28 cellular contexts compared by ENCODE assay signal in the genomic region with DNA sequence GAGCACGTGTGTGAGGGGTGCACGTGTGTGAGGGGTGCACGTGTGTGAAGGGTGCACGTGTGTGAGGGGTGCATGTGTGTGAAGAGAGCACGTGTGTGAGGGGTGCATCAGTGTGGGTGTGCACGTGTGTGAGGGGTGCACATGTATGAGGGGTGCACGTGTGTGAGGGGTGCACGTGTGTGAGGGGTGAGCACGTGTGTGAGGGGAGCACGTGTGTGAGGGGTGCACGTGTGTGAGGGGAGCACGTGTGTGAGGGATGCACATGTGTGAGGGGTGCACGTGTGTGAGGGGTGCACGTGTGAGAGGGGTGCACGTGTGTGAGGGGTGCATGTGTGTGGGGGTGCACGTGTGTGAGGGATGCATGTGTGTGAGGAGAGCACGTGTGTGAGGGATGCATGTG. TPM values are rescaled to one million over a fixed set of nuclear protein-coding genes. Genes with fewer than 3 reads are reported as not detected.
DNase-seq lines count a peak whose midpoint lies in the region; ATAC-seq and TF ChIP-seq lines count a peak whose summit lies in the region.
"Had no signal": no experiment of that assay in that cellular context is flagged by ENCODE, and none has a peak within 500 bp of the region (broad histone marks: within the 10 kb centered on the region; RNA-seq: fewer than 3 reads in every experiment).

No MANE protein-coding gene starts in this region.

- peaks cover 34% of the 10 kb centered on the region for H3K36me3 ChIP-seq in CD4-positive, CD25-positive, alpha-beta regulatory T cell (ENCODE audit: control insufficient read depth, insufficient read depth, low read length)
- H3K36me3 ChIP-seq in CD4-positive, alpha-beta memory T cell (ENCODE audit: insufficient read depth, low read length): peaks cover 37% of the 10 kb centered on the region
- no peaks in the 10 kb centered on the region for H3K36me3 ChIP-seq in endodermal cell (ENCODE audit: control insufficient read depth, insufficient read depth, low read length)
- H3K36me3 ChIP-seq in naive thymus-derived CD4-positive, alpha-beta T cell (ENCODE audit: control insufficient read depth in 2 of 3, insufficient read depth in 3 of 3, low read length in 3 of 3): peaks cover 0 to 64% (median 23%) of the 10 kb centered on the region in 3 experiments
- H3K36me3 ChIP-seq: neutrophil, upper lobe of left lung had no signal

- H3K27me3 ChIP-seq in CD4-positive, CD25-positive, alpha-beta regulatory T cell (ENCODE audit: control insufficient read depth, insufficient read depth, low read length): no peaks in the 10 kb centered on the region
- H3K27me3 ChIP-seq in CD4-positive, alpha-beta memory T cell (ENCODE audit: insufficient read depth, low read length): no peaks in the 10 kb centered on the region
- H3K27me3 ChIP-seq in endodermal cell (ENCODE audit: control insufficient read depth, insufficient read depth, low read length, poor library complexity, severe bottlenecking): no peaks in the 10 kb centered on the region
- H3K27me3 ChIP-seq in naive thymus-derived CD4-positive, alpha-beta T cell (ENCODE audit: control insufficient read depth in 2 of 2, insufficient read depth in 2 of 2, low read length in 2 of 2): no peaks in the 10 kb centered on the region
- H3K27me3 ChIP-seq: hepatocyte, SJSA1, upper lobe of left lung had no signal

- intact Hi-C loops in CD4-positive, alpha-beta memory T cell (cut with micrococcal nuclease): loop anchor here (10.0 kb wide), 1 partner anchor 142 kb away; the partner anchor contains the start of gene C13orf46
- intact Hi-C loops in naive thymus-derived CD4-positive, alpha-beta T cell (cut with micrococcal nuclease): no loop called here

- H3K9ac ChIP-seq in endodermal cell (ENCODE audit: extremely low read depth, low read length, poor library complexity, severe bottlenecking): no peak overlapping the region

- H3K27ac ChIP-seq in CD4-positive, CD25-positive, alpha-beta regulatory T cell (ENCODE audit: insufficient read depth, low read length, poor library complexity, severe bottlenecking): peak overlapping the region; percentile 23
- H3K27ac ChIP-seq in CD4-positive, alpha-beta memory T cell (ENCODE audit: low read depth, low read length): no peak overlapping the region
- H3K27ac ChIP-seq in endodermal cell (ENCODE audit: low read depth, low read length): no peak overlapping the region
- no peak overlapping the region for H3K27ac ChIP-seq in naive thymus-derived CD4-positive, alpha-beta T cell (ENCODE audit: low read depth, low read length)
- H3K27ac ChIP-seq: C4-2B, neutrophil, VCaP had no signal

- 93 to 98% methylated on average over 12 to 17 of the region's 17 CpGs for WGBS in endodermal cell (ENCODE audit: insufficient coverage in 1 of 2, insufficient read length in 1 of 2), 2 experiments

- peaks cover 6% of the 10 kb centered on the region for H3K27me3 Mint-ChIP-seq in CD4-positive, CD25-positive, alpha-beta regulatory T cell
- no peaks in the 10 kb centered on the region for H3K27me3 Mint-ChIP-seq in CD4-positive, alpha-beta memory T cell
- H3K27me3 Mint-ChIP-seq in endodermal cell (ENCODE audit: insufficient read depth): no peaks in the 10 kb centered on the region
- H3K27me3 Mint-ChIP-seq in naive thymus-derived CD4-positive, alpha-beta T cell: peaks cover 0 to 2% (median 0%) of the 10 kb centered on the region in 5 donors
- H3K27me3 Mint-ChIP-seq: activated CD4-positive, alpha-beta T cell treated with anti-CD3 and anti-CD28 coated beads, Interleukin-2, amount 10 ng/mL, durations not matched to agents 24 days and 14 days had no signal

- peaks cover 23% of the 10 kb centered on the region for H3K36me3 Mint-ChIP-seq in CD4-positive, CD25-positive, alpha-beta regulatory T cell
- H3K36me3 Mint-ChIP-seq in CD4-positive, alpha-beta memory T cell: peaks cover 36 to 60% of the 10 kb centered on the region in 2 donors
- peaks cover 4% of the 10 kb centered on the region for H3K36me3 Mint-ChIP-seq in endodermal cell (ENCODE audit: low read depth)
- H3K36me3 Mint-ChIP-seq in naive thymus-derived CD4-positive, alpha-beta T cell: peaks cover 6 to 40% (median 30%) of the 10 kb centered on the region in 5 donors
- H3K36me3 Mint-ChIP-seq: activated naive CD4-positive, alpha-beta T cell treated with anti-CD3 and anti-CD28 coated beads, Interleukin-2, amount 50 U/mL, for 72 hours had no signal

- no peaks in the 10 kb centered on the region for H3K9me3 ChIP-seq in CD4-positive, CD25-positive, alpha-beta regulatory T cell (ENCODE audit: control insufficient read depth in 2 of 2, low read length in 2 of 2)
- H3K9me3 ChIP-seq in CD4-positive, alpha-beta memory T cell (ENCODE audit: control insufficient read depth in 1 of 2, low read length in 2 of 2): no peaks in the 10 kb centered on the region
- no peaks in the 10 kb centered on the region for H3K9me3 ChIP-seq in endodermal cell (ENCODE audit: control insufficient read depth, low read length)
- no peaks in the 10 kb centered on the region for H3K9me3 ChIP-seq in naive thymus-derived CD4-positive, alpha-beta T cell (ENCODE audit: control insufficient read depth in 2 of 3, low read length in 3 of 3)
- H3K9me3 ChIP-seq: neutrophil, SJSA1, upper lobe of left lung had no signal

- ATAC-seq in CD4-positive, CD25-positive, alpha-beta regulatory T cell (ENCODE audit: low read depth in 2 of 2): no peak
- ATAC-seq in naive thymus-derived CD4-positive, alpha-beta T cell: no peak
- no peak for ATAC-seq in GM21423 (IDR thresholded peaks at IDR 0.05; ENCODE audit: unreplicated experiment)
- ATAC-seq: activated naive CD4-positive, alpha-beta T cell treated with anti-CD3 and anti-CD28 coated beads, Interleukin-2, amount 50 U/mL, for 72 hours; GM23338; left lobe of liver; stimulated activated effector memory CD8-positive, alpha-beta T cell treated with anti-CD3 and anti-CD28 coated beads, Interleukin-12 subunit alpha, Interleukin-12 subunit beta, amount 100 ng/mL, for 72 hours had no signal

- peaks cover 0 to 6% (median 0%) of the 10 kb centered on the region in 7 donors for H3K9me3 Mint-ChIP-seq in CD4-positive, CD25-positive, alpha-beta regulatory T cell
- H3K9me3 Mint-ChIP-seq in CD4-positive, alpha-beta memory T cell: peaks cover 0 to 21% (median 0%) of the 10 kb centered on the region in 8 donors
- H3K9me3 Mint-ChIP-seq in endodermal cell: no peaks in the 10 kb centered on the region
- H3K9me3 Mint-ChIP-seq in naive thymus-derived CD4-positive, alpha-beta T cell: peaks cover 0 to 10% (median 0%) of the 10 kb centered on the region in 11 donors
- H3K9me3 Mint-ChIP-seq: activated CD4-positive, alpha-beta T cell treated with anti-CD3 and anti-CD28 coated beads, Interleukin-2, amount 10 ng/mL, durations not matched to agents 24 days and 14 days; activated naive CD4-positive, alpha-beta T cell treated with anti-CD3 and anti-CD28 coated beads, Interleukin-2, amount 50 U/mL, for 72 hours; stimulated activated effector memory CD8-positive, alpha-beta T cell treated with anti-CD3 and anti-CD28 coated beads, Interleukin-12 subunit alpha, Interleukin-12 subunit beta, amount 100 ng/mL, for 72 hours had no signal

- no peak for TF ChIP-seq CTCF in endodermal cell (conservative IDR thresholded peaks at IDR 0.05)

- H3K4me3 ChIP-seq in CD4-positive, CD25-positive, alpha-beta regulatory T cell (ENCODE audit: low read depth, low read length): no peak overlapping the region
- no peak overlapping the region for H3K4me3 ChIP-seq in CD4-positive, alpha-beta memory T cell (ENCODE audit: low read length in 2 of 2)
- no peak overlapping the region for H3K4me3 ChIP-seq in endodermal cell (ENCODE audit: low read length)
- no peak overlapping the region for H3K4me3 ChIP-seq in naive thymus-derived CD4-positive, alpha-beta T cell (ENCODE audit: low read length)
- H3K4me3 ChIP-seq: GM23338, hepatocyte, SJSA1, upper lobe of left lung had no signal

- H3K4me1 Mint-ChIP-seq in CD4-positive, CD25-positive, alpha-beta regulatory T cell: peaks cover 20 to 83% (median 52%) of the 10 kb centered on the region in 4 donors
- peaks cover 52 to 83% (median 70%) of the 10 kb centered on the region in 4 donors for H3K4me1 Mint-ChIP-seq in CD4-positive, alpha-beta memory T cell
- H3K4me1 Mint-ChIP-seq in endodermal cell: peaks cover 43% of the 10 kb centered on the region
- peaks cover 56 to 87% (median 64%) of the 10 kb centered on the region in 7 donors for H3K4me1 Mint-ChIP-seq in naive thymus-derived CD4-positive, alpha-beta T cell

- peak overlapping the region in 1 of 3 donors; percentile 9 for H3K27ac Mint-ChIP-seq in CD4-positive, CD25-positive, alpha-beta regulatory T cell
- peak overlapping the region in 4 of 7 donors; percentile 61 to 92 (median 84) for H3K27ac Mint-ChIP-seq in CD4-positive, alpha-beta memory T cell
- no peak overlapping the region for H3K27ac Mint-ChIP-seq in endodermal cell
- H3K27ac Mint-ChIP-seq in naive thymus-derived CD4-positive, alpha-beta T cell: peak overlapping the region in 6 of 9 donors; percentile 28 to 95 (median 82)
- H3K27ac Mint-ChIP-seq: activated CD4-positive, alpha-beta T cell treated with anti-CD3 and anti-CD28 coated beads, Interleukin-2, amount 10 ng/mL, durations not matched to agents 24 days and 14 days; progenitor cell of endocrine pancreas had no signal

- H3K4me3 Mint-ChIP-seq in CD4-positive, CD25-positive, alpha-beta regulatory T cell: no peak overlapping the region
- H3K4me3 Mint-ChIP-seq in CD4-positive, alpha-beta memory T cell: peak overlapping the region in 2 of 8 donors; percentile 30 to 65
- no peak overlapping the region for H3K4me3 Mint-ChIP-seq in endodermal cell
- H3K4me3 Mint-ChIP-seq in naive thymus-derived CD4-positive, alpha-beta T cell: peak overlapping the region in 2 of 10 donors; percentile 64 to 75
- H3K4me3 Mint-ChIP-seq: activated CD4-positive, alpha-beta T cell treated with anti-CD3 and anti-CD28 coated beads, Interleukin-2, amount 10 ng/mL, durations not matched to agents 24 days and 14 days; GM23338; stimulated activated effector memory CD8-positive, alpha-beta T cell treated with anti-CD3 and anti-CD28 coated beads, Interleukin-12 subunit alpha, Interleukin-12 subunit beta, amount 100 ng/mL, for 72 hours had no signal

- POLR2A ChIA-PET in CD4-positive, alpha-beta memory T cell (lab: Charles Lee; ENCODE audit: partially characterized antibody): no interaction called here
- POLR2A ChIA-PET in naive thymus-derived CD4-positive, alpha-beta T cell (lab: Charles Lee): no interaction called here

- no peak for DNase-seq in CD4-positive, CD25-positive, alpha-beta regulatory T cell
- DNase-seq in CD4-positive, alpha-beta memory T cell: no peak
- DNase-seq in endodermal cell: peak; percentile 49
- peak in 1 of 9 donors; percentile 5 for DNase-seq in naive thymus-derived CD4-positive, alpha-beta T cell
- no peak for DNase-seq in stimulated activated naive CD4-positive, alpha-beta T cell (lab: John Stamatoyannopoulos, UW)
- no peak for DNase-seq in AML-193 (lab: John Stamatoyannopoulos, UW)
- DNase-seq: activated CD4-positive, alpha-beta T cell treated with anti-CD3 and anti-CD28 coated beads, Interleukin-2, amount 10 ng/mL, durations not matched to agents 24 days and 14 days; KBM-7; mesendoderm; NCI-H1092 treated with DMSO at 0.1 percent for 48 hours; NCI-H187; NCI-H446 treated with DMSO at 0.1 percent for 48 hours; RPMI8226; stimulated activated CD4-positive, alpha-beta T cell treated with anti-CD3 and anti-CD28 coated beads, Interleukin-15, amount 100 ng/mL, for 24 hours; stimulated activated CD4-positive, alpha-beta T cell treated with anti-CD3 and anti-CD28 coated beads, Interleukin-4, amount 100 ng/mL, for 4 hours; T1000 had no signal

- peaks cover 74% of the 10 kb centered on the region for H3K4me1 ChIP-seq in CD4-positive, CD25-positive, alpha-beta regulatory T cell (ENCODE audit: control insufficient read depth, insufficient read depth, low read length, poor library complexity, severe bottlenecking)
- H3K4me1 ChIP-seq in CD4-positive, alpha-beta memory T cell (ENCODE audit: insufficient read depth, low read length): peaks cover 83% of the 10 kb centered on the region
- H3K4me1 ChIP-seq in endodermal cell (ENCODE audit: control insufficient read depth, insufficient read depth, low read length): peaks cover 10% of the 10 kb centered on the region
- peaks cover 48 to 75% of the 10 kb centered on the region in 2 donors for H3K4me1 ChIP-seq in naive thymus-derived CD4-positive, alpha-beta T cell (ENCODE audit: control insufficient read depth in 2 of 2, insufficient read depth in 2 of 2, low read length in 2 of 2)

- CTCF ChIA-PET in CD4-positive, alpha-beta memory T cell (lab: Charles Lee; ENCODE audit: partially characterized antibody): no interaction called here
- CTCF ChIA-PET in naive thymus-derived CD4-positive, alpha-beta T cell (lab: Charles Lee): no interaction called here

RNA-seq across cellular contexts. Expression of gene RASA3, which starts 15.7 kb away (rescaled TPM):
- total RNA-seq in CD4-positive, CD25-positive, alpha-beta regulatory T cell: 265 TPM
- polyA plus RNA-seq in CD4-positive, CD25-positive, alpha-beta regulatory T cell: 100 to 1,000 TPM in 1 of 4 donors, 10 to 100 TPM in 3; 93.8 to 116 (median 99.6) TPM
- total RNA-seq in CD4-positive, alpha-beta memory T cell: 100 to 1,000 TPM; 171 to 174 TPM
- 100 to 1,000 TPM in 1 of 2 donors, 10 to 100 TPM in 1; 65.5 to 141 TPM for polyA plus RNA-seq in CD4-positive, alpha-beta memory T cell
- total RNA-seq in endodermal cell: 10 to 100 TPM in 1 of 2 donors, 1 to 10 TPM in 1; 6.3 to 12.0 TPM
- 27.0 TPM for polyA plus RNA-seq in endodermal cell (2013, experiment 1 of 2)
- polyA plus RNA-seq in endodermal cell (2013, experiment 2 of 2): 25.2 TPM
- 100 to 1,000 TPM; 110 to 227 (median 199) TPM for total RNA-seq in naive thymus-derived CD4-positive, alpha-beta T cell
- polyA plus RNA-seq in naive thymus-derived CD4-positive, alpha-beta T cell: 100 to 1,000 TPM; 109 to 195 TPM

Comparison
In these comparisons a context has a peak if more than half of its experiments do, and no peak if none do; other contexts are left out.
1. RNA of gene RASA3, which starts 15.7 kb away (total RNA-seq): 265 TPM in CD4-positive, CD25-positive, alpha-beta regulatory T cell (single experiment), 110 to 227 TPM in naive thymus-derived CD4-positive, alpha-beta T cell and 171 to 174 TPM in CD4-positive, alpha-beta memory T cell; 6.3 to 12.0 TPM in endodermal cell; every median in the first group is over 4 times any median in the second.